ENCODE assay signal across 8 cellular contexts in the genomic region with DNA sequence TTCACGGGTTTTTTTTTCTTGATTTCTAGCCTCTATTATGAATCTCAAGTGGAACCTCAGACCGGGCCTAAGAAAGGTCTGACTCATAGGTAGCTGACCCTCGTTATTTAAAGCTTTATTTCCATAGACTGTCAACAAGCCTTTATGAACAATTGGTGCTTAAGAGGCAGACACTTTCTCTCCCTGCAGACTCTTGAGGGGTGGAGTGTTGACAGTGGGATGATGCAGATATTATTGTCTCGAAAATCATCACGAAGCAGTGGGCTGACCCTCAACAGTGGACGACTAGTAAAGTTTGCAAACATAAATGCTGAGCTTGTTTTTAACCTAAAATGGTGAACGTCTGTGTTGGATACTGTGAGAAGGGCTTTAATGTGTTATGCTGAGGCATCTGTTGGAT. TPM values are rescaled to one million over a fixed set of nuclear protein-coding genes. Genes with fewer than 3 reads are reported as not detected.
DNase-seq lines count a peak whose midpoint lies in the region; ATAC-seq, FAIRE-seq and TF ChIP-seq lines count a peak whose summit lies in the region.

No MANE protein-coding gene starts in this region.

- ATAC-seq in A549: no peak
- ATAC-seq in GM18508 (IDR thresholded peaks at IDR 0.05; ENCODE audit: insufficient read depth, unreplicated experiment): peak; percentile 17
- no peak for ATAC-seq in GM21367 (IDR thresholded peaks at IDR 0.05; ENCODE audit: unreplicated experiment)
- ATAC-seq in HG02840 (IDR thresholded peaks at IDR 0.05; ENCODE audit: low FRiP score, unreplicated experiment): no peak

- H3K27ac ChIP-seq in A549 (peak overlapping the region; percentile 94 to 95; a peak in 5 of 6 replicates), vagina (peak overlapping the region; percentile 86)

- peaks cover 0 to 9% of the 10 kb centered on the region in 2 donors for H3K36me3 ChIP-seq in vagina

- no peak for TF ChIP-seq EP300 in A549 (IDR thresholded peaks at IDR 0.05)

- H3K9me3 ChIP-seq in A549: peaks cover 6% of the 10 kb centered on the region; the same call in 2 of the 3 replicates
- no peaks in the 10 kb centered on the region for H3K9me3 ChIP-seq in vagina

- intact Hi-C loops in vagina (cut with DNase I): no loop called here

- TF ChIP-seq POLR2A in A549 (IDR thresholded peaks at IDR 0.05; ENCODE audit: low read length) (no peak), vagina (IDR thresholded peaks at IDR 0.05) (no peak)

- DNase-seq in A549 (ENCODE audit: low read depth in 1 of 2, low spot score in 1 of 2): no peak
- peak; percentile 69 for DNase-seq in RKO (ENCODE audit: low spot score)
- DNase-seq in glomerular visceral epithelial cell (ENCODE audit: extremely low spot score): peak; percentile 18
- DNase-seq in vagina (ENCODE audit: extremely low spot score in 2 of 2): no peak
- no peak for DNase-seq in UCSD-AML1 (lab: John Stamatoyannopoulos, UW; ENCODE audit: unreplicated experiment)

- H3K4me3 ChIP-seq in A549 (peak overlapping the region; percentile 86), vagina (peak overlapping the region; percentile 82 to 88)

- H3K4me2 ChIP-seq in A549: peak overlapping the region; percentile 93

- H3K4me1 ChIP-seq in A549 (peaks cover 67% of the 10 kb centered on the region), vagina (peaks cover 36% of the 10 kb centered on the region)

- CTCF ChIA-PET in A549 (lab: Yijun Ruan, JAX): interaction anchor here (1.1 to 2.4 kb wide), 5 partner anchors 8 to 115 kb away, joined by 3 to 6 read pairs (median 4); no protein-coding TSS in a partner anchor

- TF ChIP-seq CTCF in A549 (IDR thresholded peaks at IDR 0.05) (no peak), vagina (IDR thresholded peaks at IDR 0.05) (no peak)

- POLR2A ChIA-PET in A549 (lab: Yijun Ruan, JAX): interaction anchor here (0.9 kb wide), 1 partner anchor 292 kb away, joined by 3 read pairs; no protein-coding TSS in a partner anchor

- no peak for TF ChIP-seq RAD21 in A549 (conservative IDR thresholded peaks at IDR 0.05 in 1 of 2, IDR thresholded peaks at IDR 0.05 in 1 of 2)

- 18% methylated on average over 7 of the region's 7 CpGs for whole genome bisulfite sequencing in A549 (ENCODE audit: missing lambda C conversion rate)

- no peak for FAIRE-seq in A549 (lab: Jason Lieb, UNC)

- H3K27me3 ChIP-seq in vagina: no peaks in the 10 kb centered on the region

TF ChIP-seq in A549, 52 proteins besides CTCF, POLR2A, EP300 and RAD21:
- TF ChIP-seq MAFK (IDR thresholded peaks at IDR 0.05; ENCODE audit: partially characterized antibody) (peak; percentile 21), FOSL2 (IDR thresholded peaks at IDR 0.05) (no peak), FOSL2 (CRISPR knock-in tag; IDR thresholded peaks at IDR 0.05) (peak; percentile 22; the same call in 1 of the 2 replicates), MYC (IDR thresholded peaks at IDR 0.05; ENCODE audit: borderline replicate concordance, low read length) (no peak)

RNA-seq across cellular contexts. Expression of a gene that starts 1.8 kb away (rescaled TPM):
- polyA plus RNA-seq in A549 (2011; rRNA removed) (40.1 and 43.8 TPM in 2 replicates), A549 (2017; fragmentation: RNase III; extraction: RNeasy Plus Mini Kit Qiagen cat#74134 plus additional on column Dnase treatment) (12.3 to 14.1 TPM (median 12.8 TPM) in 3 replicates)
- 9.6 and 12.2 TPM in 2 replicates for polyA plus RNA-seq in A549 (2012; cell fraction: cytosol; rRNA removed)
- polyA plus RNA-seq in A549 (2012; cell fraction: nucleus; rRNA removed): 5.5 and 10.4 TPM in 2 replicates
- polyA minus RNA-seq in A549 (2011; rRNA and poly(A)+ RNA removed): 105 and 117 TPM in 2 replicates
- 35.1 TPM for total RNA-seq in vagina

RNA-seq across cellular contexts. Expression of a gene that starts 48.9 kb away (rescaled TPM):
- polyA plus RNA-seq in A549 (2011; rRNA removed) (47.5 and 70.7 TPM in 2 replicates), A549 (2017; fragmentation: RNase III; extraction: RNeasy Plus Mini Kit Qiagen cat#74134 plus additional on column Dnase treatment) (31.6 to 38.3 TPM (median 34.4 TPM) in 3 replicates)
- polyA plus RNA-seq in A549 (2012; cell fraction: cytosol; rRNA removed): 12.3 and 14.5 TPM in 2 replicates
- polyA plus RNA-seq in A549 (2012; cell fraction: nucleus; rRNA removed): 4.2 and 5.9 TPM in 2 replicates
- 9.3 and 11.9 TPM in 2 replicates for polyA minus RNA-seq in A549 (2011; rRNA and poly(A)+ RNA removed)
- total RNA-seq in vagina: 20.4 TPM

RNA-seq across cellular contexts. Expression of a gene that starts 53.1 kb away (rescaled TPM):
- polyA plus RNA-seq in A549 (2011; rRNA removed): 1.7 and 2.0 TPM in 2 replicates
- polyA plus RNA-seq in A549 (2012; cell fraction: cytosol; rRNA removed): 0.69 and 0.89 TPM in 2 replicates
- 2.6 and 2.9 TPM in 2 replicates for polyA plus RNA-seq in A549 (2012; cell fraction: nucleus; rRNA removed)
- polyA plus RNA-seq in A549 (2017; fragmentation: RNase III; extraction: RNeasy Plus Mini Kit Qiagen cat#74134 plus additional on column Dnase treatment): 0.97 to 1.0 TPM (median 0.98 TPM) in 3 replicates
- polyA minus RNA-seq in A549 (2011; rRNA and poly(A)+ RNA removed): 1.2 TPM in 2 replicates
- 3.9 TPM for total RNA-seq in vagina

Comparison
In these comparisons a context has a peak if more than half of its experiments do, and no peak if none do; other contexts are left out.
1. DNase-seq: peak in RKO (single experiment) and glomerular visceral epithelial cell (single experiment); none in A549 (0 of 2), vagina (0 of 2) and UCSD-AML1 (single experiment).